ENCODE assay signal across 8 cellular contexts in genomic region chr11:28110839-28111235, GRCh38. TPM values are rescaled to one million over a fixed set of nuclear protein-coding genes. Genes with fewer than 3 reads are reported as not detected.
A peak's percentile ranks its signal among the peaks of the same experiment; 100 is the strongest.
DNase-seq lines count a peak whose midpoint lies in the region; ATAC-seq and TF ChIP-seq lines count a peak whose summit lies in the region.

No MANE protein-coding gene starts in this region.

- H3K27ac ChIP-seq in adrenal gland = peak overlapping the region in 3 of 5 donors; percentile 83 to 84 (median 83)
- H3K27ac ChIP-seq in left lung = peak overlapping the region; percentile 87 to 90

- H3K9me3 ChIP-seq in adrenal gland (replicated peaks in 1 of 3) (no peaks in the 10 kb centered on the region), left lung (no peaks in the 10 kb centered on the region)

- TF ChIP-seq CTCF in adrenal gland (IDR thresholded peaks at IDR 0.05) (no peak), left lung (IDR thresholded peaks at IDR 0.05) (no peak), type B pancreatic cell (conservative IDR thresholded peaks at IDR 0.05) (no peak)

- peak overlapping the region; percentile 94 for H3K27ac Mint-ChIP-seq in activated T-cell treated with anti-CD3 and anti-CD28 coated beads, Interleukin-2, amount 50 U/mL, for 72 hours
- peak overlapping the region; percentile 96 for H3K27ac Mint-ChIP-seq in type B pancreatic cell

- H3K4me3 Mint-ChIP-seq in activated T-cell treated with anti-CD3 and anti-CD28 coated beads, Interleukin-2, amount 50 U/mL, for 72 hours = peak overlapping the region; percentile 99
- H3K4me3 Mint-ChIP-seq in type B pancreatic cell = peak overlapping the region; percentile 92

- no peaks in the 10 kb centered on the region for H3K27me3 ChIP-seq in adrenal gland
- no peaks in the 10 kb centered on the region for H3K27me3 ChIP-seq in left lung

- ATAC-seq in activated T-cell treated with anti-CD3 and anti-CD28 coated beads, Interleukin-2, amount 50 U/mL, for 72 hours (replicated peaks in 1 of 2) = no peak
- ATAC-seq in left lung = no peak
- no peak for ATAC-seq in HG02678 (IDR thresholded peaks at IDR 0.05; ENCODE audit: unreplicated experiment)
- no peak for ATAC-seq in GM18517 (IDR thresholded peaks at IDR 0.05; ENCODE audit: unreplicated experiment)

- no peak for DNase-seq in activated T-cell treated with anti-CD3 and anti-CD28 coated beads, Interleukin-2, amount 50 U/mL, for 72 hours
- DNase-seq in activated T-cell treated with anti-CD3 and anti-CD28 coated beads, Interleukin-2, amount 50 U/mL, for 1 hour = no peak
- DNase-seq in adrenal gland (no peak), left lung (no peak), type B pancreatic cell (ENCODE audit: extremely low spot score, unreplicated experiment) (no peak), DMS79 (lab: John Stamatoyannopoulos, UW) (no peak)

- no peaks in the 10 kb centered on the region for H3K27me3 Mint-ChIP-seq in activated T-cell treated with anti-CD3 and anti-CD28 coated beads, Interleukin-2, amount 50 U/mL, for 72 hours (ENCODE audit: low read depth)
- H3K27me3 Mint-ChIP-seq in type B pancreatic cell = no peaks in the 10 kb centered on the region

- intact Hi-C loops in adrenal gland (cut with DNase I) (no loop called here), left lung (cut with DNase I) (no loop called here)

- no peaks in the 10 kb centered on the region for H3K9me3 Mint-ChIP-seq in activated T-cell treated with anti-CD3 and anti-CD28 coated beads, Interleukin-2, amount 50 U/mL, for 72 hours
- H3K9me3 Mint-ChIP-seq in type B pancreatic cell = no peaks in the 10 kb centered on the region

- H3K4me1 Mint-ChIP-seq in activated T-cell treated with anti-CD3 and anti-CD28 coated beads, Interleukin-2, amount 50 U/mL, for 72 hours (ENCODE audit: low read depth) = peaks cover 47% of the 10 kb centered on the region
- peaks cover 32% of the 10 kb centered on the region for H3K4me1 Mint-ChIP-seq in type B pancreatic cell (ENCODE audit: unreplicated experiment)

- H3K4me1 ChIP-seq in adrenal gland (replicated peaks in 1 of 2) = peaks cover 9 to 31% of the 10 kb centered on the region in 2 donors
- peaks cover 24 to 51% of the 10 kb centered on the region in 2 donors for H3K4me1 ChIP-seq in left lung

- peaks cover 10 to 21% of the 10 kb centered on the region in 2 donors for H3K36me3 Mint-ChIP-seq in activated T-cell treated with anti-CD3 and anti-CD28 coated beads, Interleukin-2, amount 50 U/mL, for 72 hours (ENCODE audit: insufficient read depth in 2 of 2)
- H3K36me3 Mint-ChIP-seq in type B pancreatic cell = peaks cover 12% of the 10 kb centered on the region

- H3K36me3 ChIP-seq in adrenal gland (replicated peaks in 1 of 2) (no peaks in the 10 kb centered on the region), left lung (peaks cover 0 to 18% of the 10 kb centered on the region in 2 donors)

- TF ChIP-seq POLR2A in adrenal gland (IDR thresholded peaks at IDR 0.05) = no peak

- peak overlapping the region in 3 of 4 donors; percentile 54 to 69 (median 65) for H3K4me3 ChIP-seq in adrenal gland
- H3K4me3 ChIP-seq in left lung = peak overlapping the region; percentile 59 to 62

RNA-seq across cellular contexts. Expression of gene METTL15, which starts 2.6 kb away (rescaled TPM):
- total RNA-seq in activated T-cell treated with anti-CD3 and anti-CD28 coated beads, Interleukin-2, amount 50 U/mL, for 72 hours = 10 to 100 TPM; 18.2 to 19.5 TPM
- total RNA-seq in adrenal gland (10 to 100 TPM in 7 of 8 donors, 1 to 10 TPM in 1; 9.9 to 45.5 (median 19.0) TPM), left lung (10 to 100 TPM in 1 of 2 donors, 1 to 10 TPM in 1; 9.6 to 14.9 TPM), type B pancreatic cell (ENCODE audit: low replicate concordance) (9.5 and 13.4 TPM in 2 replicates)
- polyA plus RNA-seq in adrenal gland = 10 to 100 TPM in 1 of 3 donors, 1 to 10 TPM in 2; 7.4 to 12.9 (median 7.8) TPM

RNA-seq across cellular contexts. Expression of gene KIF18A, which starts 2.9 kb away (rescaled TPM):
- 10 to 100 TPM; 26.6 to 29.2 TPM for total RNA-seq in activated T-cell treated with anti-CD3 and anti-CD28 coated beads, Interleukin-2, amount 50 U/mL, for 72 hours
- total RNA-seq in adrenal gland = 1 to 10 TPM in 1 of 8 donors, under 1 TPM in 6, not detected in 1; 0.13 to 1.0 (median 0.61) TPM
- polyA plus RNA-seq in adrenal gland = under 1 TPM in 2 of 3 donors, not detected in 1; 0.13 to 0.53 TPM
- 1 to 10 TPM; 4.2 to 5.0 TPM for total RNA-seq in left lung
- 8.1 and 21.8 TPM in 2 replicates for total RNA-seq in type B pancreatic cell (ENCODE audit: low replicate concordance)
